Comparison of ENCODE assay signal across 14 cellular contexts in the genomic region with DNA sequence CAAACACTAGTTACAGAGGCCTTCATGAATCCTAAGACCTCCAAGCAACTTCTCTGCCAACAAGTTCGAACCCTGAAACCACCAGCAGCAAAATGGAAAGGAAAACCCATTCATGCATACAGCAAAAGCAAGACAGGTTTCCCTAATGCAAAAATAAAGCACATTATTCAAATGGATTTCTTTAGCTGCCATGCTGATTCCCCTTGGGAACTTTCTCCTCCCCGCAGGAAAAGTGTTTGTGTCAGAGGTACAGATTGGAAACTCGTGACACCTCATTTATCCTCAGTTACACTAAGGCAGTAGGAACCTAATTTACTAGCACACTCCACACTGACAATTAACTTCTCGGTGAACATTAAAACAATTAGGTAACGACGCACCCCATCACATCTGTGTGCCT.
DNase-seq lines count a peak whose midpoint lies in the region; ATAC-seq and TF ChIP-seq lines count a peak whose summit lies in the region.
"Had no signal": no experiment of that assay in that cellular context is flagged by ENCODE, and none has a peak within 500 bp of the region (broad histone marks: within the 10 kb centered on the region; RNA-seq: fewer than 3 reads in every experiment).

No MANE protein-coding gene starts in this region.

- H3K4me1 Mint-ChIP-seq in H9: peaks cover 57 to 59% of the 10 kb centered on the region in 2 experiments

- intact Hi-C loops in IMR-90 (cut with micrococcal nuclease): no loop called here

- H3K79me1 ChIP-seq in IMR-90 (ENCODE audit: low read depth in 1 of 2, low read length in 2 of 2) (peaks cover 13 to 26% of the 10 kb centered on the region in 2 experiments; a peak in 3 of 4 replicates), trophoblast cell (ENCODE audit: low read length) (no peaks in the 10 kb centered on the region), H9 (ENCODE audit: insufficient read depth, low read depth, low read length, poor library complexity, severe bottlenecking) (no peaks in the 10 kb centered on the region)

- no peak for ATAC-seq in IMR-90 (ENCODE audit: low read depth)
- ATAC-seq: Panc1, Right ventricle myocardium inferior had no signal

- TF ChIP-seq POLR2A in IMR-90 (IDR thresholded peaks at IDR 0.05; ENCODE audit: low read depth, low read length): no peak

- peak overlapping the region; percentile 5; the same call in 1 of the 2 replicates for H2AK5ac ChIP-seq in IMR-90 (ENCODE audit: low read depth, low read length)
- no peak overlapping the region for H2AK5ac ChIP-seq in trophoblast cell (ENCODE audit: low read length)
- H2AK5ac ChIP-seq in H9 (ENCODE audit: insufficient read length, low read length): no peak overlapping the region

- no peaks in the 10 kb centered on the region for H3K27me3 ChIP-seq in IMR-90 (ENCODE audit: control insufficient read depth, insufficient read depth, low read length)
- no peaks in the 10 kb centered on the region for H3K27me3 ChIP-seq in trophoblast cell (ENCODE audit: insufficient read depth, low read length)
- H3K27me3 ChIP-seq in H9 (ENCODE audit: insufficient read depth, low read length): no peaks in the 10 kb centered on the region
- H3K27me3 ChIP-seq: MG63 had no signal

- BruUV-seq in IMR-90 (replicated peaks; lab: Mats Ljungman, UMichigan): no TSS peak

- H2BK120ac ChIP-seq in IMR-90 (ENCODE audit: low read depth, low read length): no peak overlapping the region
- peak overlapping the region; percentile 64 for H2BK120ac ChIP-seq in trophoblast cell (ENCODE audit: insufficient read depth, low read length, poor library complexity)
- H2BK120ac ChIP-seq in H9 (ENCODE audit: low read depth, low read length, poor library complexity, severe bottlenecking): no peak overlapping the region

- peaks cover 9% of the 10 kb centered on the region for H3K36me3 ChIP-seq in IMR-90 (ENCODE audit: control insufficient read depth, insufficient read depth, low read length)
- H3K36me3 ChIP-seq in trophoblast cell (ENCODE audit: control insufficient read depth in 1 of 2, insufficient read depth in 2 of 2, low read length in 2 of 2): peaks cover 4 to 5% of the 10 kb centered on the region in 2 experiments
- H3K36me3 ChIP-seq: MG63 had no signal

- no peak for DNase-seq in IMR-90
- peak; percentile 16 to 63 for DNase-seq in NCI-H526 (lab: John Stamatoyannopoulos, UW)
- DNase-seq in epithelial cell of prostate (ENCODE audit: low read depth, low spot score): no peak
- DNase-seq in trophoblast cell: no peak
- no peak for DNase-seq in HPDE6-E6E7 (ENCODE audit: extremely low spot score)
- no peak for DNase-seq in H9
- DNase-seq in substantia nigra (lab: John Stamatoyannopoulos, UW): no peak
- DNase-seq: MG63, NCI-H1092, NCI-H187 had no signal

- no peak overlapping the region for H3T11ph ChIP-seq in H9 (ENCODE audit: low read length)

- no peak overlapping the region for H2AK9ac ChIP-seq in IMR-90 (replicated peaks; ENCODE audit: low read depth, low read length, poor library complexity)

- no peak overlapping the region for H4K5ac ChIP-seq in IMR-90 (ENCODE audit: low read depth, low read length)
- no peak overlapping the region for H4K5ac ChIP-seq in H9 (ENCODE audit: insufficient read length, low read depth, low read length)

- H3K18ac ChIP-seq in IMR-90 (ENCODE audit: low read depth, low read length) (peak overlapping the region; percentile 38; the same call in 1 of the 2 replicates), trophoblast cell (ENCODE audit: low read length) (no peak overlapping the region), H9 (ENCODE audit: insufficient read length, low read depth, low read length) (no peak overlapping the region)

- H3K23me2 ChIP-seq in H9 (ENCODE audit: insufficient read length, low read depth, low read length, poor library complexity, severe bottlenecking): no peaks in the 10 kb centered on the region

- no peak overlapping the region for H4K12ac ChIP-seq in trophoblast cell (ENCODE audit: low read depth, low read length)

- H4K20me1 ChIP-seq in IMR-90 (ENCODE audit: insufficient read depth, low read length) (no peaks in the 10 kb centered on the region), H9 (ENCODE audit: control insufficient read depth, insufficient read depth, insufficient read length) (no peaks in the 10 kb centered on the region)

- H3K79me2 ChIP-seq in trophoblast cell (ENCODE audit: control insufficient read depth, insufficient read depth, low read length, poor library complexity): no peaks in the 10 kb centered on the region
- H3K79me2 ChIP-seq in H9 (ENCODE audit: insufficient read depth, low read length): no peaks in the 10 kb centered on the region; the same call in 1 of the 2 replicates

- 74% methylated on average over 3 of the region's 6 CpGs; no CpG with 5 or more reads in 1 of the 2 experiments for WGBS in IMR-90 (ENCODE audit: extremely low coverage in 2 of 2, insufficient read length in 1 of 2), 2 experiments
- WGBS in trophoblast cell (ENCODE audit: extremely low coverage, insufficient coverage, insufficient read length): no CpG with 5 or more reads among the region's 6 CpGs
- WGBS in H9 (ENCODE audit: extremely low coverage, insufficient read length, low lambda C conversion rate): no CpG with 5 or more reads among the region's 6 CpGs

- H2BK12ac ChIP-seq in trophoblast cell (ENCODE audit: low read length) (no peak overlapping the region), H9 (ENCODE audit: insufficient read length, low read depth, low read length) (no peak overlapping the region)

- H4K91ac ChIP-seq in IMR-90 (ENCODE audit: insufficient read depth, low read depth, low read length) (no peak overlapping the region), trophoblast cell (ENCODE audit: low read depth, low read length) (no peak overlapping the region), H9 (ENCODE audit: insufficient read length, low read depth, low read length) (no peak overlapping the region)

- H3K36me3 Mint-ChIP-seq in H9 (ENCODE audit: insufficient read depth in 1 of 3, low read depth in 3 of 3): peaks cover 0 to 10% (median 1%) of the 10 kb centered on the region in 3 experiments; a peak in 4 of 7 replicates

- H3K9me1 ChIP-seq in IMR-90 (ENCODE audit: insufficient read depth, low read length): peaks cover 8% of the 10 kb centered on the region

- peaks cover 4% of the 10 kb centered on the region; the same call in 1 of the 2 replicates for H3K4me1 ChIP-seq in IMR-90 (ENCODE audit: control insufficient read depth, insufficient read depth, low read length)
- H3K4me1 ChIP-seq in trophoblast cell (ENCODE audit: control insufficient read depth in 1 of 2, insufficient read depth in 2 of 2, low read length in 2 of 2): peaks cover 8 to 13% of the 10 kb centered on the region in 2 experiments
- peaks cover 16% of the 10 kb centered on the region; the same call in 1 of the 2 replicates for H3K4me1 ChIP-seq in H9 (ENCODE audit: insufficient read depth, low read length)
- H3K4me1 ChIP-seq: Caco-2 had no signal

- H2BK15ac ChIP-seq in IMR-90 (ENCODE audit: low read depth, low read length) (0 out of 3 replicates have a peak overlapping the region, but pooled peaks have one; percentile 35), H9 (ENCODE audit: low read depth, low read length) (no peak overlapping the region)

- H3K14ac ChIP-seq in IMR-90 (replicated peaks; ENCODE audit: low read depth, low read length): no peak overlapping the region; the same call in 1 of the 2 replicates
- H3K14ac ChIP-seq in trophoblast cell (ENCODE audit: low read length): no peak overlapping the region
- no peak overlapping the region for H3K14ac ChIP-seq in H9 (ENCODE audit: insufficient read depth, low read length)

- H3K4me3 ChIP-seq in IMR-90 (ENCODE audit: insufficient read depth, low read depth, low read length) (no peak overlapping the region), trophoblast cell (ENCODE audit: low read depth, low read length) (no peak overlapping the region)
- H3K4me3 ChIP-seq: GM23248, MG63 had no signal

- H2AFZ ChIP-seq in IMR-90 (replicated peaks; ENCODE audit: low read length, poor library complexity) (no peak overlapping the region), trophoblast cell (ENCODE audit: insufficient read depth, low read length, poor library complexity) (no peak overlapping the region), H9 (ENCODE audit: low read length) (no peak overlapping the region)
- H2AFZ ChIP-seq: GM23248 had no signal

- peak overlapping the region; percentile 2; the same call in 1 of the 2 replicates for H2BK20ac ChIP-seq in IMR-90 (ENCODE audit: low read depth, low read length)
- no peak overlapping the region for H2BK20ac ChIP-seq in H9 (ENCODE audit: low read depth, low read length, poor library complexity, severe bottlenecking)

- TF ChIP-seq CTCF in IMR-90 (conservative IDR thresholded peaks at IDR 0.05; ENCODE audit: low read depth, low read length) (no peak), H9 (conservative IDR thresholded peaks at IDR 0.05) (no peak)

- H3K4me2 ChIP-seq in IMR-90 (ENCODE audit: low read depth, low read length): no peak overlapping the region
- no peak overlapping the region for H3K4me2 ChIP-seq in trophoblast cell (ENCODE audit: low read length)
- no peak overlapping the region for H3K4me2 ChIP-seq in H9 (ENCODE audit: insufficient read depth, insufficient read length, low read length)

- H2BK5ac ChIP-seq in IMR-90 (ENCODE audit: low read depth, low read length, poor library complexity, severe bottlenecking): no peak overlapping the region
- peak overlapping the region; percentile 22 for H2BK5ac ChIP-seq in trophoblast cell (ENCODE audit: low read depth, low read length, poor library complexity)
- H2BK5ac ChIP-seq in H9 (ENCODE audit: insufficient read length, low read length): no peak overlapping the region

- no peaks in the 10 kb centered on the region for H3K9me3 Mint-ChIP-seq in H9

- POLR2A ChIA-PET in IMR-90 (lab: Charles Lee; ENCODE audit: unreplicated experiment): no interaction called here

- H3K4ac ChIP-seq in IMR-90 (ENCODE audit: low read depth, low read length): peak overlapping the region; percentile 26; the same call in 1 of the 2 replicates
- H3K4ac ChIP-seq in trophoblast cell (ENCODE audit: low read depth, low read length): no peak overlapping the region
- H3K4ac ChIP-seq in H9 (ENCODE audit: low read depth, low read length): no peak overlapping the region

- no peak for TF ChIP-seq RAD21 in IMR-90 (IDR thresholded peaks at IDR 0.05; ENCODE audit: low read length)

- H3K27ac ChIP-seq in IMR-90 (ENCODE audit: insufficient read depth, low read length) (no peak overlapping the region), epithelial cell of prostate (peak overlapping the region; percentile 56), trophoblast cell (ENCODE audit: low read depth, low read length) (peak overlapping the region; percentile 17), H9 (ENCODE audit: insufficient read length, low read depth, low read length) (no peak overlapping the region), substantia nigra (ENCODE audit: low read depth, low read length, poor library complexity, severe bottlenecking) (no peak overlapping the region)
- H3K27ac ChIP-seq: GM23248 had no signal

- no peak overlapping the region for H3K4me3 Mint-ChIP-seq in H9

- no peak overlapping the region for H4K8ac ChIP-seq in IMR-90 (ENCODE audit: low read depth in 2 of 2, low read length in 2 of 2)
- H4K8ac ChIP-seq in trophoblast cell (ENCODE audit: low read depth, low read length): no peak overlapping the region
- no peak overlapping the region for H4K8ac ChIP-seq in H9 (replicated peaks; ENCODE audit: insufficient read length, low read depth, low read length)

- no peaks in the 10 kb centered on the region for H3K9me3 ChIP-seq in IMR-90 (ENCODE audit: control insufficient read depth, insufficient read depth, low read length)
- no peaks in the 10 kb centered on the region for H3K9me3 ChIP-seq in trophoblast cell (ENCODE audit: insufficient read depth, low read depth, low read length)
- no peaks in the 10 kb centered on the region for H3K9me3 ChIP-seq in H9 (ENCODE audit: control insufficient read depth, low read depth, low read length)
- H3K9me3 ChIP-seq: Caco-2, MG63 had no signal

- peak overlapping the region in 1 of 3 experiments; percentile 30; a peak in 1 of 7 replicates for H3K27ac Mint-ChIP-seq in H9

- H3K9ac ChIP-seq in IMR-90 (ENCODE audit: low read depth, low read length) (no peak overlapping the region), trophoblast cell (ENCODE audit: low read length) (no peak overlapping the region), H9 (ENCODE audit: extremely low read depth, insufficient read length, low read length) (no peak overlapping the region)
- H3K9ac ChIP-seq: GM23248 had no signal

- no peaks in the 10 kb centered on the region for H3K27me3 Mint-ChIP-seq in H9 (ENCODE audit: low read depth)

- in situ Hi-C loops in IMR-90 (cut with MboI; ENCODE audit: low sequenced_read_pairs): no loop called here

- CTCF ChIA-PET in IMR-90 (lab: Yijun Ruan, JAX): no interaction called here

- H3K56ac ChIP-seq in IMR-90 (ENCODE audit: extremely low read depth, insufficient read depth, low read length) (no peak overlapping the region), H9 (ENCODE audit: insufficient read length, low read depth, low read length) (no peak overlapping the region)

- dilution Hi-C loops in IMR-90 (cut with HindIII; ENCODE audit: low sequenced_read_pairs, unreplicated experiment): no loop called here

- H3K23ac ChIP-seq in IMR-90 (ENCODE audit: low read depth, low read length) (no peak overlapping the region), trophoblast cell (ENCODE audit: low read length) (no peak overlapping the region), H9 (ENCODE audit: insufficient read length, low read depth, low read length) (no peak overlapping the region)

Comparison
In these comparisons a context has a peak if more than half of its experiments do, and no peak if none do; other contexts are left out.
1. DNase-seq: peak in NCI-H526 (2 of 2); none in IMR-90 (single experiment), epithelial cell of prostate (single experiment), trophoblast cell (0 of 2), HPDE6-E6E7 (single experiment), H9 (single experiment) and substantia nigra (0 of 49).
2. H3K27ac ChIP-seq: peak in epithelial cell of prostate (single experiment) and trophoblast cell (single experiment); none in IMR-90 (single experiment), H9 (single experiment) and substantia nigra (single experiment).